Comparison of ENCODE assay signal across 17 cellular contexts in genomic region chr1:155773221-155773620, GRCh38.
"Had no signal": no experiment of that assay in that cellular context is flagged by ENCODE, and none has a peak within 500 bp of the region (broad histone marks: within the 10 kb centered on the region; RNA-seq: fewer than 3 reads in every experiment).

No MANE protein-coding gene starts in this region.

- DNase-seq: activated naive CD4-positive, alpha-beta T cell treated with Interleukin-2 at 50 U/mL for 16 hours; cerebellar nuclear complex; effector CD8-positive, alpha-beta T cell; gastrocnemius medialis; head of caudate nucleus; left ventricle myocardium inferior; naive thymus-derived CD4-positive, alpha-beta T cell; pancreas; stimulated activated CD4-positive, alpha-beta T cell treated with anti-CD3 and anti-CD28 coated beads, Interleukin-4, amount 100 ng/mL, for 1 hour had no signal

- H3K27me3 Mint-ChIP-seq: dendritic cell treated with granulocyte-macrophage colony-stimulating factor and Interleukin-4, amounts not matched to agents 40 ng/mL and 50 ng/mL, for 4 days; memory B cell; naive thymus-derived CD4-positive, alpha-beta T cell had no signal

- H3K9me3 ChIP-seq: ascending aorta, gastrocnemius medialis, left ventricle myocardium inferior, pancreas had no signal

- H3K9me3 Mint-ChIP-seq: activated T-helper 2 cell treated with anti-CD3 and anti-CD28 coated beads, Interferon-gamma antibody, Interleukin-2, Interleukin-4, amounts not matched to agents 10 μg/mL and 5 μg/mL and 100 μg/mL, durations not matched to agents 14 hours and 24 hours and 36 hours; dendritic cell treated with granulocyte-macrophage colony-stimulating factor and Interleukin-4, amounts not matched to agents 40 ng/mL and 50 ng/mL, for 4 days; memory B cell; naive thymus-derived CD4-positive, alpha-beta T cell; T-helper 2 cell treated with Interferon-gamma antibody and Interleukin-4, amounts not matched to agents 5 μg/mL and 100 μg/mL, for 36 hours had no signal

- H3K27ac ChIP-seq: ascending aorta, gastrocnemius medialis, left ventricle myocardium inferior, pancreas had no signal

- ATAC-seq: esophagus mucosa; gastrocnemius medialis; naive thymus-derived CD4-positive, alpha-beta T cell; pancreas; sciatic nerve had no signal

- H3K27me3 ChIP-seq: ascending aorta, gastrocnemius medialis, pancreas had no signal

- H3K4me1 ChIP-seq: ascending aorta, gastrocnemius medialis, left ventricle myocardium inferior, pancreas had no signal

- H3K4me3 ChIP-seq: ascending aorta, gastrocnemius medialis, left ventricle myocardium inferior, pancreas, smooth muscle cell had no signal

- H3K4me3 Mint-ChIP-seq: dendritic cell treated with granulocyte-macrophage colony-stimulating factor and Interleukin-4, amounts not matched to agents 40 ng/mL and 50 ng/mL, for 4 days; memory B cell; naive thymus-derived CD4-positive, alpha-beta T cell; T-helper 2 cell treated with Interferon-gamma antibody and Interleukin-4, amounts not matched to agents 5 μg/mL and 100 μg/mL, for 36 hours had no signal

- H3K27ac Mint-ChIP-seq: activated T-helper 2 cell treated with anti-CD3 and anti-CD28 coated beads, Interferon-gamma antibody, Interleukin-2, Interleukin-4, amounts not matched to agents 10 μg/mL and 5 μg/mL and 100 μg/mL, durations not matched to agents 14 hours and 24 hours and 36 hours; dendritic cell treated with granulocyte-macrophage colony-stimulating factor and Interleukin-4, amounts not matched to agents 40 ng/mL and 50 ng/mL, for 4 days; memory B cell; T-helper 2 cell treated with Interferon-gamma antibody and Interleukin-4, amounts not matched to agents 5 μg/mL and 100 μg/mL, for 36 hours had no signal
